In the genomic region with DNA sequence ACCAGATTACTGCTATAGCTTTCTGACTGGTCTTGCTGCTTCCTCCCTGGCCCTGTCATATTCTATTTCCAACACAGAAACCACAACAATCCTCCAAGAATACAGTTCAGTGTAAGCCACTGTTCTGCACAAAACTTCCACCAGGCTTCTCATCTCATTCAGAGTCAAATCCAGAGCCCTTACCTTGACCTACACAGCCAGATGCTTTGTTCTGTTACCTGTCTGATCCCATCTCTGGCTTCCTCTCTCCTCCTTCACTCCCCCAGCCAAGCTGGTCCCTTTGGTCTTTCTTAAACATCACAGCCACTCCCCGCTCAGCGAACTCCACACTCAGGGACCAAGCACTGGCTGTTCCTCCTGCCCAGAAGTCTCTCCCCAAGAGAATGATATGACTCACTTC, we compare ENCODE assay signal across 15 cellular contexts.
DNase-seq lines count a peak whose midpoint lies in the region; ATAC-seq and TF ChIP-seq lines count a peak whose summit lies in the region.
"Had no signal": no experiment of that assay in that cellular context is flagged by ENCODE, and none has a peak within 500 bp of the region (broad histone marks: within the 10 kb centered on the region; RNA-seq: fewer than 3 reads in every experiment).

No MANE protein-coding gene starts in this region.

- intact Hi-C loops in Right ventricle myocardium inferior (cut with DNase I) (loop anchor here (5.0 kb wide), 1 partner anchor 86 kb away; the partner anchor contains the start of gene BMP2K), cardiac septum (cut with DNase I) (loop anchor here (5.0 kb wide), 1 partner anchor 44 kb away; no protein-coding TSS in a partner anchor)
- intact Hi-C loops in dendritic cell treated with granulocyte-macrophage colony-stimulating factor and Interleukin-4, amounts not matched to agents 40 ng/mL and 50 ng/mL, for 4 days (cut with micrococcal nuclease), result no loop called here
- intact Hi-C loops in activated T-helper 1 cell treated with anti-CD3 and anti-CD28 coated beads, Interleukin-12 subunit alpha, Interleukin-12 subunit beta, Interleukin-2, Interleukin-4 antibody, amounts not matched to agents 30 ng/mL and 10 ng/mL and 1 ng/mL, durations not matched to agents 14 hours and 24 hours and 36 hours (cut with micrococcal nuclease), result no loop called here

- ATAC-seq in Right ventricle myocardium inferior (peak; percentile 40), GM19452 (IDR thresholded peaks at IDR 0.05; ENCODE audit: unreplicated experiment) (no peak)
- peak; percentile 57 to 66 for ATAC-seq in stimulated activated naive B cell treated with anti-CD40 and anti-IgM and Interleukin-4, amounts not matched to agents 10 μg/mL and 1 μg/mL and 100 μg/mL, for 72 hours (replicated peaks)

- TF ChIP-seq CTCF in Loucy (conservative IDR thresholded peaks at IDR 0.05; ENCODE audit: low read length) (peak; percentile 12; the same call in 1 of the 2 replicates), nephron progenitor cell (IDR thresholded peaks at IDR 0.05) (no peak)

- no peaks in the 10 kb centered on the region for H3K27me3 Mint-ChIP-seq in dendritic cell treated with granulocyte-macrophage colony-stimulating factor and Interleukin-4, amounts not matched to agents 40 ng/mL and 50 ng/mL, for 4 days
- H3K27me3 Mint-ChIP-seq in stimulated activated naive B cell treated with anti-CD40 and anti-IgM and Interleukin-4, amounts not matched to agents 10 μg/mL and 1 μg/mL and 100 μg/mL, for 72 hours, result no peaks in the 10 kb centered on the region
- H3K27me3 Mint-ChIP-seq in nephron progenitor cell (ENCODE audit: low read depth, poor library complexity), result peaks cover 3% of the 10 kb centered on the region
- peaks cover 3% of the 10 kb centered on the region for H3K27me3 Mint-ChIP-seq in activated T-helper 1 cell treated with anti-CD3 and anti-CD28 coated beads, Interleukin-12 subunit alpha, Interleukin-12 subunit beta, Interleukin-2, Interleukin-4 antibody, amounts not matched to agents 30 ng/mL and 10 ng/mL and 1 ng/mL, durations not matched to agents 14 hours and 24 hours and 36 hours (ENCODE audit: insufficient read depth)
- H3K27me3 Mint-ChIP-seq: activated CD4-positive, alpha-beta memory T cell treated with anti-CD3 and anti-CD28 coated beads for 36 hours had no signal

- peaks cover 33% of the 10 kb centered on the region for H3K4me1 ChIP-seq in Loucy (ENCODE audit: insufficient read depth, low read length, poor library complexity, severe bottlenecking)
- H3K4me1 ChIP-seq: vagina had no signal

- H3K27me3 ChIP-seq in Loucy (ENCODE audit: insufficient read depth, low read length, poor library complexity, severe bottlenecking), result no peaks in the 10 kb centered on the region
- H3K27me3 ChIP-seq: vagina had no signal

- peak overlapping the region; percentile 21 for H3K4me3 ChIP-seq in Loucy (ENCODE audit: low read length, poor library complexity, severe bottlenecking)
- H3K4me3 ChIP-seq: vagina had no signal

- peak overlapping the region; percentile 63 for H3K27ac Mint-ChIP-seq in dendritic cell treated with granulocyte-macrophage colony-stimulating factor and Interleukin-4, amounts not matched to agents 40 ng/mL and 50 ng/mL, for 4 days
- H3K27ac Mint-ChIP-seq in stimulated activated naive B cell treated with anti-CD40 and anti-IgM and Interleukin-4, amounts not matched to agents 10 μg/mL and 1 μg/mL and 100 μg/mL, for 72 hours, result peak overlapping the region; percentile 38
- H3K27ac Mint-ChIP-seq in nephron progenitor cell, result no peak overlapping the region
- H3K27ac Mint-ChIP-seq in activated T-helper 1 cell treated with anti-CD3 and anti-CD28 coated beads, Interleukin-12 subunit alpha, Interleukin-12 subunit beta, Interleukin-2, Interleukin-4 antibody, amounts not matched to agents 30 ng/mL and 10 ng/mL and 1 ng/mL, durations not matched to agents 14 hours and 24 hours and 36 hours, result no peak overlapping the region
- H3K27ac Mint-ChIP-seq: activated CD4-positive, alpha-beta memory T cell treated with anti-CD3 and anti-CD28 coated beads for 36 hours; T-helper 1 cell treated with Interleukin-12 subunit alpha and Interleukin-12 subunit beta and Interleukin-4 antibody, amounts not matched to agents 30 μg/mL and 1 μg/mL, for 36 hours had no signal

- H3K9me3 Mint-ChIP-seq in dendritic cell treated with granulocyte-macrophage colony-stimulating factor and Interleukin-4, amounts not matched to agents 40 ng/mL and 50 ng/mL, for 4 days, result no peaks in the 10 kb centered on the region
- no peaks in the 10 kb centered on the region for H3K9me3 Mint-ChIP-seq in stimulated activated naive B cell treated with anti-CD40 and anti-IgM and Interleukin-4, amounts not matched to agents 10 μg/mL and 1 μg/mL and 100 μg/mL, for 72 hours
- H3K9me3 Mint-ChIP-seq in nephron progenitor cell, result no peaks in the 10 kb centered on the region
- H3K9me3 Mint-ChIP-seq in activated T-helper 1 cell treated with anti-CD3 and anti-CD28 coated beads, Interleukin-12 subunit alpha, Interleukin-12 subunit beta, Interleukin-2, Interleukin-4 antibody, amounts not matched to agents 30 ng/mL and 10 ng/mL and 1 ng/mL, durations not matched to agents 14 hours and 24 hours and 36 hours, result no peaks in the 10 kb centered on the region
- H3K9me3 Mint-ChIP-seq: activated CD4-positive, alpha-beta memory T cell treated with anti-CD3 and anti-CD28 coated beads for 36 hours; T-helper 1 cell treated with Interleukin-12 subunit alpha and Interleukin-12 subunit beta and Interleukin-4 antibody, amounts not matched to agents 30 μg/mL and 1 μg/mL, for 36 hours had no signal

- no peak for DNase-seq in Right ventricle myocardium inferior (ENCODE audit: missing footprints)
- DNase-seq in cardiac septum (ENCODE audit: low spot score), result no peak
- no peak for DNase-seq in stimulated activated naive B cell treated with anti-CD40 and anti-IgM and Interleukin-4, amounts not matched to agents 10 μg/mL and 1 μg/mL and 100 μg/mL, for 72 hours
- DNase-seq in nephron progenitor cell, result no peak
- DNase-seq in activated T-helper 1 cell treated with anti-CD3 and anti-CD28 coated beads, Interleukin-12 subunit alpha, Interleukin-12 subunit beta, Interleukin-2, Interleukin-4 antibody, amounts not matched to agents 30 ng/mL and 10 ng/mL and 1 ng/mL, durations not matched to agents 14 hours and 24 hours and 36 hours (ENCODE audit: low spot score), result no peak
- DNase-seq: activated CD4-positive, alpha-beta memory T cell treated with anti-CD3 and anti-CD28 coated beads for 36 hours; activated gamma-delta T cell treated with Interleukin-2 at 50 U/mL for 16 hours; DMS 273 treated with DMSO at 0.1 percent for 48 hours; occipital lobe; stimulated activated CD4-positive, alpha-beta T cell treated with anti-CD3 and anti-CD28 coated beads, Interleukin-15, amount 100 ng/mL, for 24 hours had no signal

- no peaks in the 10 kb centered on the region for H3K9me3 ChIP-seq in Loucy (ENCODE audit: insufficient read depth, low read depth, low read length)
- H3K9me3 ChIP-seq: vagina had no signal

- no peaks in the 10 kb centered on the region for H3K36me3 ChIP-seq in Loucy (ENCODE audit: insufficient read depth, low read length)
- H3K36me3 ChIP-seq: vagina had no signal

- H3K4me1 Mint-ChIP-seq in dendritic cell treated with granulocyte-macrophage colony-stimulating factor and Interleukin-4, amounts not matched to agents 40 ng/mL and 50 ng/mL, for 4 days (ENCODE audit: low read depth), result peaks cover 38% of the 10 kb centered on the region
- peaks cover 17 to 34% of the 10 kb centered on the region in 2 donors for H3K4me1 Mint-ChIP-seq in stimulated activated naive B cell treated with anti-CD40 and anti-IgM and Interleukin-4, amounts not matched to agents 10 μg/mL and 1 μg/mL and 100 μg/mL, for 72 hours
- peaks cover 33% of the 10 kb centered on the region for H3K4me1 Mint-ChIP-seq in nephron progenitor cell
- H3K4me1 Mint-ChIP-seq in activated T-helper 1 cell treated with anti-CD3 and anti-CD28 coated beads, Interleukin-12 subunit alpha, Interleukin-12 subunit beta, Interleukin-2, Interleukin-4 antibody, amounts not matched to agents 30 ng/mL and 10 ng/mL and 1 ng/mL, durations not matched to agents 14 hours and 24 hours and 36 hours (ENCODE audit: low read depth), result peaks cover 17% of the 10 kb centered on the region

- H3F3A ChIP-seq in Loucy (ENCODE audit: low read depth), result peaks cover 3% of the 10 kb centered on the region; the same call in 1 of the 2 replicates

- H4K20me1 ChIP-seq in Loucy (ENCODE audit: insufficient read depth, low read length, poor library complexity, severe bottlenecking), result no peaks in the 10 kb centered on the region

- no peaks in the 10 kb centered on the region for H3K9me2 ChIP-seq in Loucy (replicated peaks; ENCODE audit: low read depth, low read length)

- H3K36me3 Mint-ChIP-seq in dendritic cell treated with granulocyte-macrophage colony-stimulating factor and Interleukin-4, amounts not matched to agents 40 ng/mL and 50 ng/mL, for 4 days (ENCODE audit: low read depth), result no peaks in the 10 kb centered on the region
- no peaks in the 10 kb centered on the region for H3K36me3 Mint-ChIP-seq in stimulated activated naive B cell treated with anti-CD40 and anti-IgM and Interleukin-4, amounts not matched to agents 10 μg/mL and 1 μg/mL and 100 μg/mL, for 72 hours
- no peaks in the 10 kb centered on the region for H3K36me3 Mint-ChIP-seq in nephron progenitor cell (ENCODE audit: low read depth)
- no peaks in the 10 kb centered on the region for H3K36me3 Mint-ChIP-seq in activated T-helper 1 cell treated with anti-CD3 and anti-CD28 coated beads, Interleukin-12 subunit alpha, Interleukin-12 subunit beta, Interleukin-2, Interleukin-4 antibody, amounts not matched to agents 30 ng/mL and 10 ng/mL and 1 ng/mL, durations not matched to agents 14 hours and 24 hours and 36 hours (ENCODE audit: low read depth)
- H3K36me3 Mint-ChIP-seq: activated CD4-positive, alpha-beta memory T cell treated with anti-CD3 and anti-CD28 coated beads for 36 hours had no signal

- peak overlapping the region; percentile 24 for H3K9ac ChIP-seq in Loucy (ENCODE audit: low read depth, low read length, poor library complexity, severe bottlenecking)

- peak overlapping the region; percentile 15 for H2AFZ ChIP-seq in Loucy (ENCODE audit: low read length)

- no peak overlapping the region for H3K4me3 Mint-ChIP-seq in dendritic cell treated with granulocyte-macrophage colony-stimulating factor and Interleukin-4, amounts not matched to agents 40 ng/mL and 50 ng/mL, for 4 days
- H3K4me3 Mint-ChIP-seq in stimulated activated naive B cell treated with anti-CD40 and anti-IgM and Interleukin-4, amounts not matched to agents 10 μg/mL and 1 μg/mL and 100 μg/mL, for 72 hours, result no peak overlapping the region
- H3K4me3 Mint-ChIP-seq in nephron progenitor cell, result no peak overlapping the region
- H3K4me3 Mint-ChIP-seq in activated T-helper 1 cell treated with anti-CD3 and anti-CD28 coated beads, Interleukin-12 subunit alpha, Interleukin-12 subunit beta, Interleukin-2, Interleukin-4 antibody, amounts not matched to agents 30 ng/mL and 10 ng/mL and 1 ng/mL, durations not matched to agents 14 hours and 24 hours and 36 hours, result no peak overlapping the region
- H3K4me3 Mint-ChIP-seq: activated CD4-positive, alpha-beta memory T cell treated with anti-CD3 and anti-CD28 coated beads for 36 hours; T-helper 1 cell treated with Interleukin-12 subunit alpha and Interleukin-12 subunit beta and Interleukin-4 antibody, amounts not matched to agents 30 μg/mL and 1 μg/mL, for 36 hours had no signal

- H3K4me2 ChIP-seq in Loucy (ENCODE audit: low read depth, low read length, poor library complexity, severe bottlenecking), result peak overlapping the region; percentile 65

- no peaks in the 10 kb centered on the region for H3K79me2 ChIP-seq in Loucy (ENCODE audit: insufficient read depth, low read length)

Comparison
In these comparisons a context has a peak if more than half of its experiments do, and no peak if none do; other contexts are left out.
1. H3K27ac Mint-ChIP-seq: peak in dendritic cell treated with granulocyte-macrophage colony-stimulating factor and Interleukin-4, amounts not matched to agents 40 ng/mL and 50 ng/mL, for 4 days (single experiment) and stimulated activated naive B cell treated with anti-CD40 and anti-IgM and Interleukin-4, amounts not matched to agents 10 μg/mL and 1 μg/mL and 100 μg/mL, for 72 hours (single experiment); none in nephron progenitor cell (single experiment) and activated T-helper 1 cell treated with anti-CD3 and anti-CD28 coated beads, Interleukin-12 subunit alpha, Interleukin-12 subunit beta, Interleukin-2, Interleukin-4 antibody, amounts not matched to agents 30 ng/mL and 10 ng/mL and 1 ng/mL, durations not matched to agents 14 hours and 24 hours and 36 hours (single experiment).
2. intact Hi-C loops: an anchor here in Right ventricle myocardium inferior (5.0 kb wide) and cardiac septum (5.0 kb wide); none called in dendritic cell treated with granulocyte-macrophage colony-stimulating factor and Interleukin-4, amounts not matched to agents 40 ng/mL and 50 ng/mL, for 4 days and activated T-helper 1 cell treated with anti-CD3 and anti-CD28 coated beads, Interleukin-12 subunit alpha, Interleukin-12 subunit beta, Interleukin-2, Interleukin-4 antibody, amounts not matched to agents 30 ng/mL and 10 ng/mL and 1 ng/mL, durations not matched to agents 14 hours and 24 hours and 36 hours.